ENCODE assay signal across 15 cellular contexts in the genomic region with DNA sequence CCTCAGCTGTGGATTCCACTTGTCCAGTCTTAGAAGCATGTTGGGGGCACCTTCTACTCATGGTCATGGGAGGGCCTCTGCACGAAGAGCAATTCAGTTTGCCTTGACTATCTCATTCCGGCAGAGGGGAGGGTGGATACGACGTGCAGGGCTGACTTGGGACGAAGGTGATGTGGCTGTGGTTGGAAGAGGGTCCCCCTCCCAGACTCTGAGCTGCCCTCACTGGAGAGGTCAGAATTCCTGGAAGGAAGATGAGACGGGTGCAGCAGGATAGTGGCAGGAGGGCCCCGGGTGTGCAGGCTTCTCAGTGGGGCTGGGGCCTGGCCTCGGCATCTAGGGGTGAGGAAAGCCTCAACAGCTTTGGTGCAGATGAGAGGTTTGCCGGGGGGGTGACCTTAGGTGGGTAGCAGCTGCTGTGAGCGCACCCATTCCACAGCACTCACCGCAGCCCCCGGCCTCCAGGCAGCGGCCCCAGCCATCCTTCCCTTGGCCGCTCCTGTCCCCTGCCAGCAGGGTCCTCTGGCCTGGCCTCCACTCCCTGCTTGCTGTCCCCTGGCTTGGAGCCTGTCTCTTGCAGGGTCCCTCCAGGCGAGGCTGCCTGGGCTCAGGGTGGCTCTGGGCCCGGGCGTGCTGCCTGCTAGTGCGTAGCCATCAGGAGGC. TPM values are rescaled to one million over a fixed set of nuclear protein-coding genes. Genes with fewer than 3 reads are reported as not detected.
DNase-seq lines count a peak whose midpoint lies in the region; ATAC-seq and TF ChIP-seq lines count a peak whose summit lies in the region.
"Had no signal": no experiment of that assay in that cellular context is flagged by ENCODE, and none has a peak within 500 bp of the region (broad histone marks: within the 10 kb centered on the region; RNA-seq: fewer than 3 reads in every experiment).

No MANE protein-coding gene starts in this region.

- peak overlapping the region; percentile 44 for H3K27ac Mint-ChIP-seq in activated naive CD8-positive, alpha-beta T cell treated with anti-CD3 and anti-CD28 coated beads, Interleukin-2, amount 50 U/mL, for 24 hours

- H3K27me3 Mint-ChIP-seq in activated naive CD8-positive, alpha-beta T cell treated with anti-CD3 and anti-CD28 coated beads, Interleukin-2, amount 50 U/mL, for 24 hours = no peaks in the 10 kb centered on the region

- peaks cover 2% of the 10 kb centered on the region for H3K36me3 Mint-ChIP-seq in activated naive CD8-positive, alpha-beta T cell treated with anti-CD3 and anti-CD28 coated beads, Interleukin-2, amount 50 U/mL, for 24 hours (ENCODE audit: low read depth)

- peaks cover 34% of the 10 kb centered on the region for H3K4me1 ChIP-seq in mucosa of descending colon (ENCODE audit: low read depth)
- H3K4me1 ChIP-seq in aorta (ENCODE audit: control insufficient read depth in 1 of 2, insufficient read depth in 2 of 2, low read length in 2 of 2) = no peaks in the 10 kb centered on the region

- H3K27ac ChIP-seq in aorta (ENCODE audit: low read depth in 1 of 2, low read length in 2 of 2) = no peak overlapping the region

- H3K4me3 ChIP-seq in mucosa of descending colon (no peak overlapping the region), aorta (ENCODE audit: low read length in 2 of 2) (no peak overlapping the region)

- no peaks in the 10 kb centered on the region for H3K9me3 ChIP-seq in mucosa of descending colon
- H3K9me3 ChIP-seq in aorta (ENCODE audit: control insufficient read depth, low read length) = no peaks in the 10 kb centered on the region

- H3K27me3 ChIP-seq in aorta (ENCODE audit: control insufficient read depth in 1 of 2, insufficient read depth in 2 of 2, low read length in 1 of 2) = no peaks in the 10 kb centered on the region

- H3K4me1 Mint-ChIP-seq in activated naive CD8-positive, alpha-beta T cell treated with anti-CD3 and anti-CD28 coated beads, Interleukin-2, amount 50 U/mL, for 24 hours = peaks cover 28% of the 10 kb centered on the region

- no peak overlapping the region for H3K4me3 Mint-ChIP-seq in activated naive CD8-positive, alpha-beta T cell treated with anti-CD3 and anti-CD28 coated beads, Interleukin-2, amount 50 U/mL, for 24 hours

- intact Hi-C loops in mucosa of descending colon (cut with DNase I, micrococcal nuclease) = no loop called here
- intact Hi-C loops in aorta (cut with DNase I) = no loop called here

- 82 to 84% methylated on average over 18 of the region's 18 CpGs for WGBS in aorta, 2 donors

- no peak for ATAC-seq in activated naive CD8-positive, alpha-beta T cell treated with anti-CD3 and anti-CD28 coated beads, Interleukin-2, amount 50 U/mL, for 24 hours
- ATAC-seq in mucosa of descending colon (no peak), aorta (ENCODE audit: low FRiP score) (no peak)

- peaks cover 6% of the 10 kb centered on the region for H3K36me3 ChIP-seq in mucosa of descending colon (ENCODE audit: low read depth)
- peaks cover 0 to 2% of the 10 kb centered on the region in 2 donors for H3K36me3 ChIP-seq in aorta (ENCODE audit: control insufficient read depth in 1 of 2, insufficient read depth in 2 of 2, low read length in 1 of 2)

- peak; percentile 1 for DNase-seq in stimulated activated CD4-positive, alpha-beta T cell treated with anti-CD3 and anti-CD28 coated beads, Interleukin-4, amount 100 ng/mL, for 1 hour
- DNase-seq in stimulated activated CD4-positive, alpha-beta T cell treated with anti-CD3 and anti-CD28 coated beads, Interleukin-2, amount 100 ng/mL, for 24 hours = no peak
- DNase-seq in activated naive CD8-positive, alpha-beta T cell treated with anti-CD3 and anti-CD28 coated beads, Interleukin-2, amount 50 U/mL, for 24 hours = no peak
- DNase-seq in mucosa of descending colon (peak in 2 of 3 donors; percentile 29 to 43), aorta (peak; percentile 36 to 62), SKM-1 treated with dmso at 0.1 percent for 144 hours (lab: John Stamatoyannopoulos, UW; ENCODE audit: unreplicated experiment) (no peak), HT-29 (ENCODE audit: low spot score) (no peak)
- DNase-seq in stimulated activated CD4-positive, alpha-beta T cell treated with anti-CD3 and anti-CD28 coated beads, Interleukin-4, amount 100 ng/mL, for 24 hours = no peak
- DNase-seq: activated T-cell treated with anti-CD3 and anti-CD28 coated beads for 4 hours, DMS79, mammary epithelial cell, NCI-H1436, NCI-H524 treated with DMSO at 0.1 percent for 48 hours, SIG-M5 had no signal

- no peaks in the 10 kb centered on the region for H3K9me3 Mint-ChIP-seq in activated naive CD8-positive, alpha-beta T cell treated with anti-CD3 and anti-CD28 coated beads, Interleukin-2, amount 50 U/mL, for 24 hours

- TF ChIP-seq CTCF in mucosa of descending colon (IDR thresholded peaks at IDR 0.05) = no peak

RNA-seq across cellular contexts. Expression of a gene that starts 3.2 kb away (rescaled TPM):
- total RNA-seq in mucosa of descending colon = 100 to 1,000 TPM in 1 of 3 donors, 10 to 100 TPM in 2; 76.4 to 119 (median 76.9) TPM
- 10 to 100 TPM; 42.9 to 46.9 TPM for total RNA-seq in aorta
- 100 to 1,000 TPM in 1 of 2 donors, 10 to 100 TPM in 1; 48.2 to 108 TPM for polyA plus RNA-seq in aorta
- total RNA-seq in HT-29 (2014; rRNA removed; shearing (Covaris generic)) = 57.9 and 74.9 TPM in 2 replicates

RNA-seq across cellular contexts. Expression of a gene that starts 11.3 kb away (rescaled TPM):
- total RNA-seq in mucosa of descending colon = 1 to 10 TPM; 3.5 to 5.3 (median 4.3) TPM
- total RNA-seq in aorta = 1 to 10 TPM; 2.1 to 3.4 TPM
- polyA plus RNA-seq in aorta = 1 to 10 TPM; 3.0 to 5.0 TPM
- 10.0 and 10.4 TPM in 2 replicates for total RNA-seq in HT-29 (2014; rRNA removed; shearing (Covaris generic))

RNA-seq across cellular contexts. Expression of a gene that starts 13.7 kb away (rescaled TPM):
- total RNA-seq in mucosa of descending colon (10 to 100 TPM; 23.0 to 32.7 (median 23.5) TPM), aorta (10 to 100 TPM; 10.4 to 22.0 TPM)
- polyA plus RNA-seq in aorta = 1 to 10 TPM; 6.2 to 6.6 TPM
- 26.5 and 29.5 TPM in 2 replicates for total RNA-seq in HT-29 (2014; rRNA removed; shearing (Covaris generic))

RNA-seq across cellular contexts. Expression of a gene that starts 15.1 kb away (rescaled TPM):
- total RNA-seq in mucosa of descending colon = 10 to 100 TPM; 34.0 to 55.5 (median 40.4) TPM
- total RNA-seq in aorta = 10 to 100 TPM; 23.7 to 35.5 TPM
- polyA plus RNA-seq in aorta = 10 to 100 TPM; 12.6 to 66.9 TPM
- total RNA-seq in HT-29 (2014; rRNA removed; shearing (Covaris generic)) = 88.3 and 90.2 TPM in 2 replicates

RNA-seq across cellular contexts. Expression of a gene that starts 53.8 kb away (rescaled TPM):
- total RNA-seq in mucosa of descending colon (100 to 1,000 TPM in 1 of 3 donors, 10 to 100 TPM in 2; 47.1 to 132 (median 76.8) TPM), aorta (1 to 10 TPM; 2.1 to 3.9 TPM)
- 10 to 100 TPM; 10.1 to 14.5 TPM for polyA plus RNA-seq in aorta
- 176 and 180 TPM in 2 replicates for total RNA-seq in HT-29 (2014; rRNA removed; shearing (Covaris generic))
- polyA plus RNA-seq: fibroblast of lung had no signal

Comparison
In these comparisons a context has a peak if more than half of its experiments do, and no peak if none do; other contexts are left out.
1. DNase-seq: peak in stimulated activated CD4-positive, alpha-beta T cell treated with anti-CD3 and anti-CD28 coated beads, Interleukin-4, amount 100 ng/mL, for 1 hour (single experiment), mucosa of descending colon (2 of 3) and aorta (2 of 2); none in stimulated activated CD4-positive, alpha-beta T cell treated with anti-CD3 and anti-CD28 coated beads, Interleukin-2, amount 100 ng/mL, for 24 hours (0 of 2), activated naive CD8-positive, alpha-beta T cell treated with anti-CD3 and anti-CD28 coated beads, Interleukin-2, amount 50 U/mL, for 24 hours (single experiment), SKM-1 treated with dmso at 0.1 percent for 144 hours (single experiment), stimulated activated CD4-positive, alpha-beta T cell treated with anti-CD3 and anti-CD28 coated beads, Interleukin-4, amount 100 ng/mL, for 24 hours (single experiment) and HT-29 (single experiment).